In genomic region chr21:14541840-14542495, GRCh38 we compare ENCODE assay signal across 2 cellular contexts.
TF ChIP-seq lines count a peak whose summit lies in the region.

No MANE protein-coding gene starts in this region.

TF ChIP-seq in A549, 52 proteins besides CTCF, POLR2A, EP300 and RAD21:
- no peak for TF ChIP-seq ZNF302 (CRISPR knock-in tag; IDR thresholded peaks at IDR 0.05)
- no peak for TF ChIP-seq TFCP2L1 (CRISPR knock-in tag; IDR thresholded peaks at IDR 0.05)
- no peak for TF ChIP-seq FOSL2 (IDR thresholded peaks at IDR 0.05)
- no peak for TF ChIP-seq FOSL2 (CRISPR knock-in tag; IDR thresholded peaks at IDR 0.05)
- TF ChIP-seq REST (IDR thresholded peaks at IDR 0.05): no peak
- no peak for TF ChIP-seq CBX2 (IDR thresholded peaks at IDR 0.05; ENCODE audit: borderline replicate concordance, low read depth)

TF ChIP-seq in H1, 55 proteins besides CTCF, POLR2A, EP300 and RAD21 (continued from another document):
- TF ChIP-seq EGR1 (IDR thresholded peaks at IDR 0.05; ENCODE audit: borderline replicate concordance, low read depth, low read length): no peak
- no peak for TF ChIP-seq CHD1 (IDR thresholded peaks at IDR 0.05; ENCODE audit: low read depth, low read length)
- no peak for TF ChIP-seq SP1 (IDR thresholded peaks at IDR 0.05; ENCODE audit: low read depth, low read length)
- no peak for TF ChIP-seq SIX5 (IDR thresholded peaks at IDR 0.05; ENCODE audit: low read depth, low read length)
- TF ChIP-seq CBX8 (IDR thresholded peaks at IDR 0.05; ENCODE audit: borderline replicate concordance, low read depth, low read length): no peak
